In genomic region chr10:17430647-17431355, GRCh38 we compare ENCODE assay signal across 8 cellular contexts. TPM values are rescaled to one million over a fixed set of nuclear protein-coding genes. Genes with fewer than 3 reads are reported as not detected.
DNase-seq lines count a peak whose midpoint lies in the region; ATAC-seq, FAIRE-seq and TF ChIP-seq lines count a peak whose summit lies in the region.

No MANE protein-coding gene starts in this region.

- H2BK120ac ChIP-seq in H9 (ENCODE audit: low read depth, low read length, poor library complexity, severe bottlenecking), result no peak overlapping the region

- no peak overlapping the region for H4K5ac ChIP-seq in H9 (ENCODE audit: insufficient read length, low read depth, low read length)

- H3K4me1 Mint-ChIP-seq in CD4-positive, alpha-beta T cell (ENCODE audit: low read depth), result peaks cover 52% of the 10 kb centered on the region
- peaks cover 15 to 16% of the 10 kb centered on the region in 2 experiments for H3K4me1 Mint-ChIP-seq in H9
- H3K4me1 Mint-ChIP-seq in activated naive CD4-positive, alpha-beta T cell treated with anti-CD3 and anti-CD28 coated beads, Interleukin-2, amount 10 ng/mL, durations not matched to agents 7 days and 5 days, result peaks cover 63% of the 10 kb centered on the region

- H2AK5ac ChIP-seq in H9 (ENCODE audit: insufficient read length, low read length), result no peak overlapping the region

- H4K20me1 ChIP-seq in H9 (ENCODE audit: control insufficient read depth, insufficient read depth, insufficient read length), result no peaks in the 10 kb centered on the region

- H3K4me2 ChIP-seq in H9 (ENCODE audit: insufficient read depth, insufficient read length, low read length), result no peak overlapping the region

- H3K27ac ChIP-seq in CD4-positive, alpha-beta T cell (ENCODE audit: low read depth, low read length), result no peak overlapping the region
- H3K27ac ChIP-seq in H9 (ENCODE audit: insufficient read length, low read depth, low read length) (no peak overlapping the region), pancreas (no peak overlapping the region)

- H3K27ac Mint-ChIP-seq in CD4-positive, alpha-beta T cell, result peak overlapping the region; percentile 93
- no peak overlapping the region for H3K27ac Mint-ChIP-seq in H9
- H3K27ac Mint-ChIP-seq in activated naive CD4-positive, alpha-beta T cell treated with anti-CD3 and anti-CD28 coated beads, Interleukin-2, amount 10 ng/mL, durations not matched to agents 7 days and 5 days, result peak overlapping the region; percentile 9

- no peaks in the 10 kb centered on the region for H3K79me1 ChIP-seq in H9 (ENCODE audit: insufficient read depth, low read depth, low read length, poor library complexity, severe bottlenecking)

- H3K4me3 Mint-ChIP-seq in CD4-positive, alpha-beta T cell, result peak overlapping the region; percentile 76
- no peak overlapping the region for H3K4me3 Mint-ChIP-seq in H9
- H3K4me3 Mint-ChIP-seq in activated naive CD4-positive, alpha-beta T cell treated with anti-CD3 and anti-CD28 coated beads, Interleukin-2, amount 10 ng/mL, durations not matched to agents 7 days and 5 days, result no peak overlapping the region

- H3K23me2 ChIP-seq in H9 (ENCODE audit: insufficient read length, low read depth, low read length, poor library complexity, severe bottlenecking), result no peaks in the 10 kb centered on the region

- no peak overlapping the region for H3K4ac ChIP-seq in H9 (ENCODE audit: low read depth, low read length)

- no peak for ATAC-seq in CD4-positive, alpha-beta T cell (ENCODE audit: poor library complexity)
- ATAC-seq in pancreas (peak; percentile 82 to 99 (median 92)), GM18498 (IDR thresholded peaks at IDR 0.05; ENCODE audit: unreplicated experiment) (no peak), GM18873 (IDR thresholded peaks at IDR 0.05; ENCODE audit: low FRiP score, unreplicated experiment) (no peak)

- H3K56ac ChIP-seq in H9 (ENCODE audit: insufficient read length, low read depth, low read length), result no peak overlapping the region

- H3T11ph ChIP-seq in H9 (ENCODE audit: low read length), result no peak overlapping the region

- 0 out of 2 replicates have a peak, but pooled peaks cover 3% of the 10 kb centered on the region for H3K4me1 ChIP-seq in H9 (ENCODE audit: insufficient read depth, low read length)
- H3K4me1 ChIP-seq in pancreas, result no peaks in the 10 kb centered on the region

- no peak overlapping the region for H2BK5ac ChIP-seq in H9 (ENCODE audit: insufficient read length, low read length)

- no peaks in the 10 kb centered on the region for H3K9me3 ChIP-seq in CD4-positive, alpha-beta T cell (ENCODE audit: control insufficient read depth, low read length)
- H3K9me3 ChIP-seq in H9 (ENCODE audit: control insufficient read depth, low read depth, low read length) (no peaks in the 10 kb centered on the region), pancreas (no peaks in the 10 kb centered on the region)

- H4K8ac ChIP-seq in H9 (replicated peaks; ENCODE audit: insufficient read length, low read depth, low read length), result no peak overlapping the region

- H2BK12ac ChIP-seq in H9 (ENCODE audit: insufficient read length, low read depth, low read length), result no peak overlapping the region

- H2AFZ ChIP-seq in H9 (ENCODE audit: low read length), result no peak overlapping the region

- no CpG with 5 or more reads among the region's 7 CpGs for WGBS in H9 (ENCODE audit: extremely low coverage, insufficient read length, low lambda C conversion rate)
- WGBS in pancreas, 2 donors, result 13 to 15% methylated on average over 7 of the region's 7 CpGs

- no peak overlapping the region for H3K4me3 ChIP-seq in pancreas

- POLR2A ChIA-PET in CD4-positive, alpha-beta T cell (lab: Charles Lee), result interaction anchor here (2.8 kb wide), 1 partner anchor 22 kb away, joined by 41 read pairs; no protein-coding TSS in a partner anchor

- no peak overlapping the region for H3K9ac ChIP-seq in H9 (ENCODE audit: extremely low read depth, insufficient read length, low read length)

- no peak overlapping the region for H3K18ac ChIP-seq in H9 (ENCODE audit: insufficient read length, low read depth, low read length)

- peak; percentile 98 for TF ChIP-seq CTCF in CD4-positive, alpha-beta T cell (IDR thresholded peaks at IDR 0.05)
- TF ChIP-seq CTCF in H9 (conservative IDR thresholded peaks at IDR 0.05) (peak; percentile 96), pancreas (IDR thresholded peaks at IDR 0.05) (peak; percentile 80 to 89 (median 84))

- no peaks in the 10 kb centered on the region for H3K36me3 Mint-ChIP-seq in CD4-positive, alpha-beta T cell (ENCODE audit: low read depth)
- H3K36me3 Mint-ChIP-seq in H9 (ENCODE audit: insufficient read depth in 1 of 3, low read depth in 3 of 3), result no peaks in the 10 kb centered on the region
- H3K36me3 Mint-ChIP-seq in activated naive CD4-positive, alpha-beta T cell treated with anti-CD3 and anti-CD28 coated beads, Interleukin-2, amount 10 ng/mL, durations not matched to agents 7 days and 5 days, result peaks cover 8% of the 10 kb centered on the region

- CTCF ChIA-PET in CD4-positive, alpha-beta T cell (lab: Charles Lee), result interaction anchor here (4.4 kb wide), 1 partner anchor 22 kb away, joined by 32 read pairs; no protein-coding TSS in a partner anchor
- CTCF ChIA-PET in activated naive CD4-positive, alpha-beta T cell treated with anti-CD3 and anti-CD28 coated beads, Interleukin-2, amount 10 ng/mL, durations not matched to agents 7 days and 5 days (lab: Charles Lee), result interaction anchor here (1.1 to 5.2 kb wide), 7 partner anchors 11 to 141 kb away, joined by 3 to 36 read pairs (median 14); no protein-coding TSS in a partner anchor

- H3K9me3 Mint-ChIP-seq in CD4-positive, alpha-beta T cell, result no peaks in the 10 kb centered on the region
- H3K9me3 Mint-ChIP-seq in H9, result no peaks in the 10 kb centered on the region
- no peaks in the 10 kb centered on the region for H3K9me3 Mint-ChIP-seq in activated naive CD4-positive, alpha-beta T cell treated with anti-CD3 and anti-CD28 coated beads, Interleukin-2, amount 10 ng/mL, durations not matched to agents 7 days and 5 days

- H3K14ac ChIP-seq in H9 (ENCODE audit: insufficient read depth, low read length), result no peak overlapping the region

- H3K36me3 ChIP-seq in pancreas, result no peaks in the 10 kb centered on the region

- no peak overlapping the region for H4K91ac ChIP-seq in H9 (ENCODE audit: insufficient read length, low read depth, low read length)

- H3K27me3 ChIP-seq in CD4-positive, alpha-beta T cell (ENCODE audit: control insufficient read depth, insufficient read depth, low read length), result no peaks in the 10 kb centered on the region
- H3K27me3 ChIP-seq in H9 (ENCODE audit: insufficient read depth, low read length), result no peaks in the 10 kb centered on the region
- H3K27me3 ChIP-seq in pancreas, result no peaks in the 10 kb centered on the region

- intact Hi-C loops in CD4-positive, alpha-beta T cell (cut with DNase I, micrococcal nuclease), result loop anchor here (1.0 to 10.0 kb wide), 9 partner anchors 20 to 1224 kb away; partner anchors contain the start of genes ARL5B (in 1 of the 2) and NSUN6 (in 1 of the 2)
- intact Hi-C loops in pancreas (cut with DNase I), result loop anchor here in 2 of 3 donors (5.0 to 10.0 kb wide), 2 partner anchors 138 to 586 kb away; no protein-coding TSS in a partner anchor

- no peak overlapping the region for H2BK20ac ChIP-seq in H9 (ENCODE audit: low read depth, low read length, poor library complexity, severe bottlenecking)

- H3K27me3 Mint-ChIP-seq in CD4-positive, alpha-beta T cell, result peaks cover 4% of the 10 kb centered on the region
- H3K27me3 Mint-ChIP-seq in H9 (ENCODE audit: low read depth), result no peaks in the 10 kb centered on the region
- H3K27me3 Mint-ChIP-seq in activated naive CD4-positive, alpha-beta T cell treated with anti-CD3 and anti-CD28 coated beads, Interleukin-2, amount 10 ng/mL, durations not matched to agents 7 days and 5 days, result peaks cover 17% of the 10 kb centered on the region

- no peak overlapping the region for H3K23ac ChIP-seq in H9 (ENCODE audit: insufficient read length, low read depth, low read length)

- no peak for FAIRE-seq in pancreas (lab: Jason Lieb, UNC)

- DNase-seq in CD4-positive, alpha-beta T cell, result peak; percentile 48 to 69 (median 59)
- DNase-seq in H9, result peak; percentile 72
- DNase-seq in RPMI7951 (ENCODE audit: low read depth), result peak; percentile 74
- DNase-seq in activated naive CD4-positive, alpha-beta T cell treated with anti-CD3 and anti-CD28 coated beads, Interleukin-2, amount 10 ng/mL, durations not matched to agents 7 days and 5 days, result peak; percentile 75
- DNase-seq in germinal center (ENCODE audit: low spot score), result peak; percentile 31
- peak in 5 of 6 donors; percentile 57 to 81 (median 68) for DNase-seq in pancreas

- no peak overlapping the region for H2BK15ac ChIP-seq in H9 (ENCODE audit: low read depth, low read length)

- no peaks in the 10 kb centered on the region for H3K79me2 ChIP-seq in H9 (ENCODE audit: insufficient read depth, low read length)

RNA-seq across cellular contexts. Expression of gene ST8SIA6, which starts 23.6 kb away (rescaled TPM):
- total RNA-seq in CD4-positive, alpha-beta T cell, result under 1 TPM; 0.19 to 0.34 TPM
- total RNA-seq in H9 (2021) (0.33 and 0.37 TPM in 2 replicates), pancreas (under 1 TPM in 3 of 6 donors, not detected in 3; 0.12 to 0.15 (median 0.12) TPM)
- not detected in 2 replicates for total RNA-seq in RPMI7951 (2014; rRNA removed; shearing (Covaris generic))
- polyA plus RNA-seq in pancreas, result under 1 TPM in 1 of 2 donors, not detected in 1; 0.08 TPM

Comparison
In these comparisons a context has a peak if more than half of its experiments do, and no peak if none do; other contexts are left out.
1. ATAC-seq: peak in pancreas (4 of 4); none in CD4-positive, alpha-beta T cell (single experiment), GM18498 (single experiment) and GM18873 (single experiment).
2. H3K27ac Mint-ChIP-seq: peak in CD4-positive, alpha-beta T cell (single experiment) and activated naive CD4-positive, alpha-beta T cell treated with anti-CD3 and anti-CD28 coated beads, Interleukin-2, amount 10 ng/mL, durations not matched to agents 7 days and 5 days (single experiment); none in H9 (0 of 3).
3. Peak in every context shown above with its lines, with median percentiles within 50 percentile points of each other: DNase-seq and CTCF ChIP-seq.